Comparison of ENCODE assay signal across 1 cellular context in the genomic region with DNA sequence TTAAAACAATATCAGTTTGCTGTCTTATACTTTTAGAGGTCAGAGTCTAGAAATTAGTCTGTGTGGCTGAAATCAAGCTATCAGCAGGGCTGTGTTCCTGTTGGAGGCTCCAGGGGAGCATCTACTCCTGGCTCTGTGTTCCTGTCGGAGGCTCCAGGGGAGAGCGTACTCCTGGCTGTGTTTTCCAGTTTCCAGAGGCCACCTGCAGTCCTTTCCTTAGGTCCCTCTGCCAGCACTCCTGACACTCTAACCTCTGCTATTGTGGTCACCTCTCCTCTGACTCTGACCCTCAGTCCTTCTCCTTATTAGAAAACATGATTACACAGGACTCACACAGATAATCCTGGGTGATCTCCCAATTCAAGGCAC.
TF ChIP-seq lines count a peak whose summit lies in the region.

No MANE protein-coding gene starts in this region.

TF ChIP-seq in HCT116, 20 proteins besides CTCF, POLR2A, EP300 and RAD21 (continued from another document):
- no peak for TF ChIP-seq SRF (IDR thresholded peaks at IDR 0.05; ENCODE audit: low read depth)
